In genomic region chr9:132591751-132592314, GRCh38 we compare ENCODE assay signal across 1 cellular context.
TF ChIP-seq lines count a peak whose summit lies in the region.

No MANE protein-coding gene starts in this region.

TF ChIP-seq in WTC11, 78 proteins besides CTCF, POLR2A, EP300 and RAD21 (continued from another document):
- TF ChIP-seq AFF4 (CRISPR knock-in tag; IDR thresholded peaks at IDR 0.05; ENCODE audit: borderline replicate concordance), result no peak
- TF ChIP-seq ZNF121 (CRISPR knock-in tag; IDR thresholded peaks at IDR 0.05), result no peak
- no peak for TF ChIP-seq IRF1 (CRISPR knock-in tag; IDR thresholded peaks at IDR 0.05)
- no peak for TF ChIP-seq GRHL2 (CRISPR knock-in tag; IDR thresholded peaks at IDR 0.05; ENCODE audit: insufficient replicate concordance, severe bottlenecking)
- no peak for TF ChIP-seq TP53 (CRISPR knock-in tag; IDR thresholded peaks at IDR 0.05)
